In genomic region chr22:41582694-41583093, GRCh38 we compare ENCODE assay signal across 1 cellular context.
TF ChIP-seq lines count a peak whose summit lies in the region.

No MANE protein-coding gene starts in this region.

TF ChIP-seq in SK-N-SH treated with all-trans-retinoic acid at 6 μM for 48 hours, 23 proteins besides CTCF, POLR2A, EP300 and RAD21 (continued from another document):
- TF ChIP-seq CSRNP3 (CRISPR knock-in tag; IDR thresholded peaks at IDR 0.05): no peak
- TF ChIP-seq ZC3H10 (CRISPR knock-in tag; IDR thresholded peaks at IDR 0.05): no peak
- no peak for TF ChIP-seq CSDC2 (CRISPR knock-in tag; IDR thresholded peaks at IDR 0.05)
- no peak for TF ChIP-seq POU6F1 (CRISPR knock-in tag; IDR thresholded peaks at IDR 0.05; ENCODE audit: borderline replicate concordance, low read depth)
TF ChIP-seq in SK-N-SH treated with all-trans-retinoic acid at 6 μM for 48 hours: peak in this region for 0.
